Comparison of ENCODE assay signal across 1 cellular context in genomic region chr12:4308334-4308960, GRCh38.
TF ChIP-seq lines count a peak whose summit lies in the region.

No MANE protein-coding gene starts in this region.

TF ChIP-seq in H1, 55 proteins besides CTCF, POLR2A, EP300 and RAD21:
- no peak for TF ChIP-seq PHF8 (conservative IDR thresholded peaks at IDR 0.05; ENCODE audit: low read depth, low read length)
- TF ChIP-seq YY1 (IDR thresholded peaks at IDR 0.05; ENCODE audit: low read depth, low read length), result no peak
- no peak for TF ChIP-seq BCL11A (IDR thresholded peaks at IDR 0.05; ENCODE audit: low read depth in 2 of 2, low read length in 2 of 2)
- TF ChIP-seq NANOG (IDR thresholded peaks at IDR 0.05; ENCODE audit: insufficient read depth, low read depth, low read length, poor library complexity, severe bottlenecking), result no peak
- no peak for TF ChIP-seq POLR2AphosphoS5 (IDR thresholded peaks at IDR 0.05; ENCODE audit: low read depth, low read length)
- no peak for TF ChIP-seq CHD2 (IDR thresholded peaks at IDR 0.05; ENCODE audit: low read length)
- no peak for TF ChIP-seq EZH2 (IDR thresholded peaks at IDR 0.05; ENCODE audit: low read depth, low read length, severe bottlenecking)
- TF ChIP-seq TCF12 (IDR thresholded peaks at IDR 0.05; ENCODE audit: low read depth, low read length), result no peak
- TF ChIP-seq E2F6 (IDR thresholded peaks at IDR 0.05), result no peak
TF ChIP-seq in H1: peak in this region for 0.
